9 cellular contexts compared by ENCODE assay signal in the genomic region with DNA sequence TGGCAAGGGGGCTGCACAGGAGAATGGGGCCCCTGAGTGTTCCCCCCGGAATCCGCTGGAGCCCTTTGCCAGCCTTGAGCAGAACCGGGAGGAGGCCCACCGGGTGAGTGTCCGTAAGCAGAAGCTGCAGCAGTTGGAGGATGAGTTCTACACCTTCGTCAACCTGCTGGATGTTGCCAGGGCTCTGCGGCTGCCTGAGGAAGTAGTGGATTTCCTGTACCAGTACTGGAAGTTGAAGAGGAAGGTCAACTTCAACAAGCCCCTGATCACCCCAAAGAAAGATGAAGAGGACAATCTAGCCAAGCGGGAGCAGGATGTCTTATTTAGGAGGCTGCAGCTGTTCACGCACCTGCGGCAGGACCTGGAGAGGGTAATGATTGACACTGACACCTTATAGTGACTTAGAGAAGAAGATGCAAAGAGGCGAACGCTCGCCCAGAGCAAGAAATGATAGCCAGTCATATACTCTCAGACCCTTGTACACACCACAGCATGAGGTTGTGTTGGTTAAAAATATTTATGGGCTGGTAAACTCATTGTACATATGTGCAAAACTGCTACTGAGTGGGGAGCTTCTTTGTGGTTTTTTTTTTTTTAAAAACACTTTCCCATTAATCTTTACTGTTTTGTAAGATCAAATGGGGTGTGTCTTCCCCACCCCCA. TPM values are rescaled to one million over a fixed set of nuclear protein-coding genes. Genes with fewer than 3 reads are reported as not detected.
DNase-seq lines count a peak whose midpoint lies in the region; ATAC-seq lines count a peak whose summit lies in the region.
"Had no signal": no experiment of that assay in that cellular context is flagged by ENCODE, and none has a peak within 500 bp of the region (broad histone marks: within the 10 kb centered on the region; RNA-seq: fewer than 3 reads in every experiment).

No MANE protein-coding gene starts in this region.

- peaks cover 51% of the 10 kb centered on the region for H3K36me3 Mint-ChIP-seq in CD4-positive, CD25-positive, alpha-beta regulatory T cell
- peaks cover 84% of the 10 kb centered on the region for H3K36me3 Mint-ChIP-seq in activated T-helper 2 cell treated with anti-CD3 and anti-CD28 coated beads, Interferon-gamma antibody, Interleukin-2, Interleukin-4, amounts not matched to agents 10 μg/mL and 5 μg/mL and 100 μg/mL, durations not matched to agents 14 hours and 24 hours and 36 hours (ENCODE audit: low read depth)

- peak in 1 of 2 donors; percentile 21 for ATAC-seq in CD4-positive, CD25-positive, alpha-beta regulatory T cell (ENCODE audit: low read depth in 2 of 2)
- ATAC-seq in GM19351 (IDR thresholded peaks at IDR 0.05; ENCODE audit: unreplicated experiment) (peak; percentile 18), HG03025 (IDR thresholded peaks at IDR 0.05; ENCODE audit: low FRiP score, unreplicated experiment) (peak; percentile 4), HG03139 (IDR thresholded peaks at IDR 0.05; ENCODE audit: unreplicated experiment) (no peak), sciatic nerve (no peak)

- peaks cover 22% of the 10 kb centered on the region for H3K4me1 ChIP-seq in CD4-positive, CD25-positive, alpha-beta regulatory T cell (ENCODE audit: control insufficient read depth, insufficient read depth, low read length, poor library complexity, severe bottlenecking)

- peaks cover 16 to 41% (median 31%) of the 10 kb centered on the region in 4 donors for H3K4me1 Mint-ChIP-seq in CD4-positive, CD25-positive, alpha-beta regulatory T cell
- H3K4me1 Mint-ChIP-seq in activated T-helper 2 cell treated with anti-CD3 and anti-CD28 coated beads, Interferon-gamma antibody, Interleukin-2, Interleukin-4, amounts not matched to agents 10 μg/mL and 5 μg/mL and 100 μg/mL, durations not matched to agents 14 hours and 24 hours and 36 hours (ENCODE audit: low read depth): peaks cover 42% of the 10 kb centered on the region

- H3K36me3 ChIP-seq in CD4-positive, CD25-positive, alpha-beta regulatory T cell (ENCODE audit: control insufficient read depth, insufficient read depth, low read length): peaks cover 60% of the 10 kb centered on the region

- H3K4me3 Mint-ChIP-seq in CD4-positive, CD25-positive, alpha-beta regulatory T cell: peak overlapping the region in 2 of 4 donors; percentile 20 to 39
- peak overlapping the region; percentile 1 for H3K4me3 Mint-ChIP-seq in activated T-helper 2 cell treated with anti-CD3 and anti-CD28 coated beads, Interferon-gamma antibody, Interleukin-2, Interleukin-4, amounts not matched to agents 10 μg/mL and 5 μg/mL and 100 μg/mL, durations not matched to agents 14 hours and 24 hours and 36 hours (ENCODE audit: low read depth)

- no peak overlapping the region for H3K4me3 ChIP-seq in CD4-positive, CD25-positive, alpha-beta regulatory T cell (ENCODE audit: low read depth, low read length)
- H3K4me3 ChIP-seq: esophagus muscularis mucosa had no signal

- peak overlapping the region; percentile 64 for H3K27ac ChIP-seq in CD4-positive, CD25-positive, alpha-beta regulatory T cell (ENCODE audit: insufficient read depth, low read length, poor library complexity, severe bottlenecking)

- H3K27me3 ChIP-seq in CD4-positive, CD25-positive, alpha-beta regulatory T cell (ENCODE audit: control insufficient read depth, insufficient read depth, low read length): no peaks in the 10 kb centered on the region
- H3K27me3 ChIP-seq: esophagus muscularis mucosa had no signal

- H3K9me3 Mint-ChIP-seq in CD4-positive, CD25-positive, alpha-beta regulatory T cell: peaks cover 0 to 1% (median 0%) of the 10 kb centered on the region in 7 donors
- no peaks in the 10 kb centered on the region for H3K9me3 Mint-ChIP-seq in activated T-helper 2 cell treated with anti-CD3 and anti-CD28 coated beads, Interferon-gamma antibody, Interleukin-2, Interleukin-4, amounts not matched to agents 10 μg/mL and 5 μg/mL and 100 μg/mL, durations not matched to agents 14 hours and 24 hours and 36 hours

- H3K27ac Mint-ChIP-seq in CD4-positive, CD25-positive, alpha-beta regulatory T cell: peak overlapping the region; percentile 90 to 96 (median 91)
- H3K27ac Mint-ChIP-seq in activated T-helper 2 cell treated with anti-CD3 and anti-CD28 coated beads, Interferon-gamma antibody, Interleukin-2, Interleukin-4, amounts not matched to agents 10 μg/mL and 5 μg/mL and 100 μg/mL, durations not matched to agents 14 hours and 24 hours and 36 hours: peak overlapping the region; percentile 69

- intact Hi-C loops in activated T-helper 2 cell treated with anti-CD3 and anti-CD28 coated beads, Interferon-gamma antibody, Interleukin-2, Interleukin-4, amounts not matched to agents 10 μg/mL and 5 μg/mL and 100 μg/mL, durations not matched to agents 14 hours and 24 hours and 36 hours (cut with micrococcal nuclease): loop anchor here (2.0 to 10.0 kb wide), 4 partner anchors 21 to 410 kb away; a partner anchor contains a TSS
- intact Hi-C loops in sciatic nerve (cut with DNase I): loop anchor here (10.0 kb wide), 1 partner anchor 407 kb away; no protein-coding TSS in a partner anchor

- H3K27me3 Mint-ChIP-seq in CD4-positive, CD25-positive, alpha-beta regulatory T cell: no peaks in the 10 kb centered on the region
- no peaks in the 10 kb centered on the region for H3K27me3 Mint-ChIP-seq in activated T-helper 2 cell treated with anti-CD3 and anti-CD28 coated beads, Interferon-gamma antibody, Interleukin-2, Interleukin-4, amounts not matched to agents 10 μg/mL and 5 μg/mL and 100 μg/mL, durations not matched to agents 14 hours and 24 hours and 36 hours (ENCODE audit: low read depth)

- H3K9me3 ChIP-seq in CD4-positive, CD25-positive, alpha-beta regulatory T cell (ENCODE audit: control insufficient read depth in 2 of 2, low read length in 2 of 2): no peaks in the 10 kb centered on the region
- H3K9me3 ChIP-seq: esophagus muscularis mucosa had no signal

- peak in 1 of 3 donors; percentile 37 for DNase-seq in CD4-positive, CD25-positive, alpha-beta regulatory T cell
- no peak for DNase-seq in activated T-helper 2 cell treated with anti-CD3 and anti-CD28 coated beads, Interferon-gamma antibody, Interleukin-2, Interleukin-4, amounts not matched to agents 10 μg/mL and 5 μg/mL and 100 μg/mL, durations not matched to agents 14 hours and 24 hours and 36 hours (ENCODE audit: low spot score)
- DNase-seq in KG1 (lab: John Stamatoyannopoulos, UW) (no peak), sciatic nerve (ENCODE audit: low spot score) (no peak)
- DNase-seq in stimulated activated CD4-positive, alpha-beta T cell treated with anti-CD3 and anti-CD28 coated beads, Interleukin-1b, Interleukin-23, amount 100 ng/mL, for 48 hours: no peak

RNA-seq across cellular contexts. Expression of a gene that starts 52.5 kb away (rescaled TPM):
- total RNA-seq in CD4-positive, CD25-positive, alpha-beta regulatory T cell: 50.8 TPM
- polyA plus RNA-seq in CD4-positive, CD25-positive, alpha-beta regulatory T cell: 10 to 100 TPM; 26.1 to 40.3 (median 33.6) TPM
- total RNA-seq in activated T-helper 2 cell treated with anti-CD3 and anti-CD28 coated beads, Interferon-gamma antibody, Interleukin-2, Interleukin-4, amounts not matched to agents 10 μg/mL and 5 μg/mL and 100 μg/mL, durations not matched to agents 14 hours and 24 hours and 36 hours: 33.6 and 37.8 TPM in 2 replicates
- total RNA-seq in sciatic nerve: 25.2 TPM

Comparison
In these comparisons a context has a peak if more than half of its experiments do, and no peak if none do; other contexts are left out.
1. ATAC-seq: peak in GM19351 (single experiment) and HG03025 (single experiment); none in HG03139 (single experiment) and sciatic nerve (single experiment).